19 cellular contexts compared by ENCODE assay signal in genomic region chr13:106847049-106847448, GRCh38.
DNase-seq lines count a peak whose midpoint lies in the region; ATAC-seq and TF ChIP-seq lines count a peak whose summit lies in the region.
"Had no signal": no experiment of that assay in that cellular context is flagged by ENCODE, and none has a peak within 500 bp of the region (broad histone marks: within the 10 kb centered on the region; RNA-seq: fewer than 3 reads in every experiment).

No MANE protein-coding gene starts in this region.

- CTCF ChIA-PET in MCF 10A (lab: Yijun Ruan, JAX) = no interaction called here
- CTCF ChIA-PET in PC-3 (lab: Charles Lee) = no interaction called here

- TF ChIP-seq POLR2A in breast epithelium (IDR thresholded peaks at IDR 0.05) (no peak), lower leg skin (IDR thresholded peaks at IDR 0.05) (no peak), gastroesophageal sphincter (IDR thresholded peaks at IDR 0.05) (no peak)

- no peak overlapping the region for H2AFZ ChIP-seq in PC-3 (ENCODE audit: low read length)
- H2AFZ ChIP-seq: GM23338 had no signal

- H3K27ac ChIP-seq in breast epithelium (no peak overlapping the region), PC-3 (ENCODE audit: low read length) (0 out of 2 replicates have a peak overlapping the region, but pooled peaks have one; percentile 25), gastroesophageal sphincter (no peak overlapping the region)
- H3K27ac ChIP-seq: HL-60 had no signal

- no peak overlapping the region for H3K4me3 Mint-ChIP-seq in MCF 10A (ENCODE audit: unreplicated experiment)
- no peak overlapping the region for H3K4me3 Mint-ChIP-seq in activated T-cell treated with anti-CD3 and anti-CD28 coated beads, Interleukin-2, amount 50 U/mL, for 4 hours
- H3K4me3 Mint-ChIP-seq: B cell; CD4-positive, alpha-beta T cell; GM23338 had no signal

- H3K9me3 ChIP-seq in breast epithelium (no peaks in the 10 kb centered on the region), PC-3 (ENCODE audit: low read length) (no peaks in the 10 kb centered on the region), gastroesophageal sphincter (no peaks in the 10 kb centered on the region)

- no peaks in the 10 kb centered on the region for H3K36me3 ChIP-seq in breast epithelium
- no peaks in the 10 kb centered on the region for H3K36me3 ChIP-seq in PC-3 (ENCODE audit: low read depth, low read length)
- no peaks in the 10 kb centered on the region for H3K36me3 ChIP-seq in gastroesophageal sphincter

- H3K27ac Mint-ChIP-seq in MCF 10A (ENCODE audit: low read depth, unreplicated experiment) = no peak overlapping the region
- H3K27ac Mint-ChIP-seq: B cell; CD4-positive, alpha-beta T cell; GM23338 had no signal

- no peak overlapping the region for H3K9ac ChIP-seq in PC-3 (ENCODE audit: low read length)

- H3K4me1 ChIP-seq in breast epithelium (no peaks in the 10 kb centered on the region), PC-3 (ENCODE audit: insufficient read depth, low read length) (peaks cover 14% of the 10 kb centered on the region; the same call in 1 of the 2 replicates), gastroesophageal sphincter (no peaks in the 10 kb centered on the region)

- H3K9me2 ChIP-seq in PC-3 (replicated peaks; ENCODE audit: low read length) = no peaks in the 10 kb centered on the region

- H4K20me1 ChIP-seq in PC-3 (ENCODE audit: low read length) = no peaks in the 10 kb centered on the region

- no peaks in the 10 kb centered on the region for H3K36me3 Mint-ChIP-seq in MCF 10A (ENCODE audit: insufficient read depth, unreplicated experiment)
- no peaks in the 10 kb centered on the region for H3K36me3 Mint-ChIP-seq in activated T-cell treated with anti-CD3 and anti-CD28 coated beads, Interleukin-2, amount 50 U/mL, for 4 hours (ENCODE audit: insufficient read depth)

- ATAC-seq in PC-3 (no peak), gastroesophageal sphincter (no peak)
- no peak for ATAC-seq in activated T-cell treated with anti-CD3 and anti-CD28 coated beads, Interleukin-2, amount 50 U/mL, for 4 hours
- ATAC-seq: GM23338 had no signal

- WGBS in lower leg skin, 2 donors = 72 to 83% methylated on average over 2 of the region's 2 CpGs
- 80% methylated on average over 2 of the region's 2 CpGs; no CpG with 5 or more reads in 1 of the 2 donors for WGBS in gastroesophageal sphincter (ENCODE audit: low coverage in 1 of 2), 2 donors

- H3K27me3 ChIP-seq in breast epithelium (no peaks in the 10 kb centered on the region), PC-3 (ENCODE audit: low read length) (peaks cover 6% of the 10 kb centered on the region), gastroesophageal sphincter (no peaks in the 10 kb centered on the region)

- peaks cover 6% of the 10 kb centered on the region for H3K4me1 Mint-ChIP-seq in MCF 10A (ENCODE audit: insufficient read depth, unreplicated experiment)
- no peaks in the 10 kb centered on the region for H3K4me1 Mint-ChIP-seq in activated T-cell treated with anti-CD3 and anti-CD28 coated beads, Interleukin-2, amount 50 U/mL, for 4 hours (ENCODE audit: low read depth)
- H3K4me1 Mint-ChIP-seq: B cell had no signal

- H3F3A ChIP-seq in PC-3 (ENCODE audit: low read length, unreplicated experiment) = no peaks in the 10 kb centered on the region

- TF ChIP-seq CTCF in MCF 10A (IDR thresholded peaks at IDR 0.05; ENCODE audit: unreplicated experiment) (no peak), breast epithelium (IDR thresholded peaks at IDR 0.05) (no peak), PC-3 (conservative IDR thresholded peaks at IDR 0.05; ENCODE audit: low read depth, low read length) (no peak), epithelial cell of esophagus (IDR thresholded peaks at IDR 0.05; ENCODE audit: insufficient read depth, low read depth, low read length, missing control alignments) (no peak), lower leg skin (IDR thresholded peaks at IDR 0.05) (no peak), gastroesophageal sphincter (IDR thresholded peaks at IDR 0.05) (no peak)

- H3K9me3 Mint-ChIP-seq in MCF 10A (ENCODE audit: unreplicated experiment) = no peaks in the 10 kb centered on the region
- H3K9me3 Mint-ChIP-seq in activated T-cell treated with anti-CD3 and anti-CD28 coated beads, Interleukin-2, amount 50 U/mL, for 4 hours = no peaks in the 10 kb centered on the region
- H3K9me3 Mint-ChIP-seq: CD4-positive, alpha-beta T cell; GM23338 had no signal

- peak overlapping the region; percentile 10; the same call in 1 of the 2 replicates for H3K4me2 ChIP-seq in PC-3 (ENCODE audit: low read length)
- H3K4me2 ChIP-seq: GM23338 had no signal

- DNase-seq in MCF 10A (ENCODE audit: unreplicated experiment) (peak; percentile 49), breast epithelium (ENCODE audit: low spot score in 2 of 2) (no peak), PC-3 (peak; percentile 72), epithelial cell of esophagus (ENCODE audit: low read depth) (peak; percentile 24), renal cortical epithelial cell (ENCODE audit: low read depth) (peak; percentile 14), lower leg skin (ENCODE audit: low spot score in 2 of 2) (no peak)
- no peak for DNase-seq in activated T-cell treated with anti-CD3 and anti-CD28 coated beads, Interleukin-2, amount 50 U/mL, for 4 hours
- DNase-seq: ACHN; C1 segment of cervical spinal cord; Calu3; CD4-positive, alpha-beta T cell; DMS 273 treated with DMSO at 0.1 percent for 48 hours; DMS79; EL; H7 had no signal

- TF ChIP-seq EP300 in gastroesophageal sphincter (IDR thresholded peaks at IDR 0.05) = no peak

- peaks cover 4% of the 10 kb centered on the region for H3K27me3 Mint-ChIP-seq in MCF 10A (ENCODE audit: insufficient read depth, unreplicated experiment)
- H3K27me3 Mint-ChIP-seq in activated T-cell treated with anti-CD3 and anti-CD28 coated beads, Interleukin-2, amount 50 U/mL, for 4 hours (ENCODE audit: low read depth) = no peaks in the 10 kb centered on the region
- H3K27me3 Mint-ChIP-seq: B cell; CD4-positive, alpha-beta T cell had no signal

- POLR2A ChIA-PET in MCF 10A (lab: Yijun Ruan, JAX) (no interaction called here), PC-3 (lab: Charles Lee; ENCODE audit: unreplicated experiment) (no interaction called here)

- BruUV-seq in MCF 10A (replicated peaks; lab: Mats Ljungman, UMichigan) (no TSS peak), PC-3 (replicated peaks; lab: Mats Ljungman, UMichigan) (no TSS peak)

- H3K4me3 ChIP-seq in breast epithelium = no peak overlapping the region
- H3K4me3 ChIP-seq in PC-3 (ENCODE audit: low read length) = no peak overlapping the region
- no peak overlapping the region for H3K4me3 ChIP-seq in epithelial cell of esophagus (ENCODE audit: low read length)
- no peak overlapping the region for H3K4me3 ChIP-seq in lower leg skin (ENCODE audit: low read depth, poor library complexity, severe bottlenecking)
- no peak overlapping the region for H3K4me3 ChIP-seq in gastroesophageal sphincter
- H3K4me3 ChIP-seq: GM23338 had no signal

- H3K79me2 ChIP-seq in PC-3 (ENCODE audit: low read length) = no peaks in the 10 kb centered on the region

- intact Hi-C loops in MCF 10A (cut with micrococcal nuclease) = no loop called here
- intact Hi-C loops in breast epithelium (cut with DNase I; ENCODE audit: low total_unique reads) = no loop called here
- intact Hi-C loops in PC-3 (cut with micrococcal nuclease) = no loop called here
- intact Hi-C loops in lower leg skin (cut with DNase I; ENCODE audit: low total_unique reads) = no loop called here

Comparison
In these comparisons a context has a peak if more than half of its experiments do, and no peak if none do; other contexts are left out.
1. DNase-seq: peak in MCF 10A (single experiment), PC-3 (single experiment), epithelial cell of esophagus (single experiment) and renal cortical epithelial cell (single experiment); none in breast epithelium (0 of 2), activated T-cell treated with anti-CD3 and anti-CD28 coated beads, Interleukin-2, amount 50 U/mL, for 4 hours (single experiment) and lower leg skin (0 of 2).